20 cellular contexts compared by ENCODE assay signal in the genomic region with DNA sequence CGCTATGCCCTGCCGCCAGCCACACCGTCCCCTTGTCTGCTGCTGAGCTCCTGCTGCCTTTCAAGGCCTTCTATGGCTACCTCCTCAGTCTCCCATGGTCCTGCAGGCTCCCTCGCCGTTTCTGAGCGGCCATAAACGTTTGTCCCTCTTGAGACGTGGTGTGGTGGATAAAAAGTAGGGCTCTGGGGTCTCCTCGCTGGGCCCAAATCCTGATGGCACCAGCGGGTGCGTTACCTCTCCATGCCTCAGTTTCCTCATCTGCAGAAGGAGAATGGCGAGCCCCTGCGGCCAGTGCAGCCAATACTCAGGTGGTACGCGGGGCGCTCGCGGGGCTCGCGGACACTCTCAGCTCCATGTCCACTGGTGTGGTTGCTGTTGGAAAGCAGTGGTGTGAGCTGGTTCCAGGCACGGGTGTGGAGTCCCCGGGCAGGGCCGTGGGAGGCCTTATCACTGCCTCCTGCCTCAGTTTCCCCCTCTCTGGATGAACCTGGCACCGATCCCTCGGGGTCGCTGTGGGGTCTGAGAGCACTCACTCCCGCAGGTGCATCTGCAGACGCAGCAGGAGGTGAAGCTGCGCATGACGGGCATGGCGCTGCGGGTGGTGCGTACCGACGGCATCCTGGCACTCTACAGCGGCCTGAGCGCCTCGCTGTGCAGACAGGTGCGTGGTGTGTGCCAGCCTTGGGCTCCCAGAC. TPM values are rescaled to one million over a fixed set of nuclear protein-coding genes. Genes with fewer than 3 reads are reported as not detected.
DNase-seq lines count a peak whose midpoint lies in the region; ATAC-seq and TF ChIP-seq lines count a peak whose summit lies in the region.
"Had no signal": no experiment of that assay in that cellular context is flagged by ENCODE, and none has a peak within 500 bp of the region (broad histone marks: within the 10 kb centered on the region; RNA-seq: fewer than 3 reads in every experiment).

No MANE protein-coding gene starts in this region.

- H3K36me3 ChIP-seq in RWPE2 (ENCODE audit: low read depth) (peaks cover 29% of the 10 kb centered on the region), liver (ENCODE audit: control insufficient read depth in 4 of 4, insufficient read depth in 3 of 4, low read depth in 1 of 4, low read length in 3 of 4) (peaks cover 0 to 7% (median 4%) of the 10 kb centered on the region in 4 donors), tibial nerve (peaks cover 0 to 52% (median 0%) of the 10 kb centered on the region in 3 donors)
- H3K36me3 ChIP-seq: adrenal gland, lower lobe of right lung, right atrium auricular region had no signal

- TF ChIP-seq POLR2A in tibial nerve (IDR thresholded peaks at IDR 0.05), result no peak

- ATAC-seq in RWPE2 (ENCODE audit: low read depth), result no peak
- ATAC-seq in HG02884 (IDR thresholded peaks at IDR 0.05; ENCODE audit: unreplicated experiment), result no peak
- ATAC-seq: activated T-cell treated with anti-CD3 and anti-CD28 coated beads, Interleukin-2, amount 50 U/mL, for 4 hours; lower lobe of right lung; naive thymus-derived CD4-positive, alpha-beta T cell had no signal

- TF ChIP-seq RAD21 in liver (IDR thresholded peaks at IDR 0.05), result no peak

- TF ChIP-seq EP300 in tibial nerve (IDR thresholded peaks at IDR 0.05), result no peak

- TF ChIP-seq CTCF in RWPE2 (IDR thresholded peaks at IDR 0.05; ENCODE audit: poor library complexity, severe bottlenecking), result no peak
- TF ChIP-seq CTCF in liver (IDR thresholded peaks at IDR 0.05; ENCODE audit: low read depth, low read length, missing input control), result no peak
- TF ChIP-seq CTCF in tibial nerve (IDR thresholded peaks at IDR 0.05), result no peak

- H3K9me3 ChIP-seq in RWPE2 (ENCODE audit: severe bottlenecking), result no peaks in the 10 kb centered on the region
- no peaks in the 10 kb centered on the region for H3K9me3 ChIP-seq in liver (ENCODE audit: control insufficient read depth in 4 of 4, low read length in 3 of 4)
- no peaks in the 10 kb centered on the region for H3K9me3 ChIP-seq in tibial nerve
- H3K9me3 ChIP-seq: adrenal gland, lower lobe of right lung, right atrium auricular region had no signal

- WGBS in liver, result 80% methylated on average over 39 of the region's 39 CpGs
- WGBS in tibial nerve, 2 donors, result 90 to 92% methylated on average over 31 to 39 of the region's 39 CpGs

- no peak overlapping the region for H3K4me3 ChIP-seq in RWPE2 (ENCODE audit: severe bottlenecking)
- peak overlapping the region; percentile 18 to 85 (median 73) for H3K4me3 ChIP-seq in liver (ENCODE audit: low read depth in 1 of 3, low read length in 3 of 3)
- H3K4me3 ChIP-seq in tibial nerve, result peak overlapping the region in 1 of 4 donors; percentile 90
- H3K4me3 ChIP-seq: adrenal gland, lower lobe of right lung, right atrium auricular region had no signal

- peak overlapping the region in 1 of 2 donors; percentile 41 for H3K9ac ChIP-seq in liver (ENCODE audit: low read depth in 1 of 2, low read length in 2 of 2)

- H3K27me3 ChIP-seq in RWPE2 (ENCODE audit: insufficient read depth, poor library complexity, severe bottlenecking) (no peaks in the 10 kb centered on the region), liver (ENCODE audit: control insufficient read depth in 4 of 4, insufficient read depth in 4 of 4, low read length in 3 of 4) (no peaks in the 10 kb centered on the region), tibial nerve (no peaks in the 10 kb centered on the region)
- H3K27me3 ChIP-seq: adrenal gland, right atrium auricular region had no signal

- H3K27ac ChIP-seq in RWPE2 (ENCODE audit: poor library complexity, severe bottlenecking) (no peak overlapping the region), liver (ENCODE audit: low read depth in 1 of 2, low read length in 2 of 2) (peak overlapping the region; percentile 72 to 79), tibial nerve (peak overlapping the region in 3 of 4 donors; percentile 72 to 88 (median 81))
- H3K27ac ChIP-seq: adrenal gland, lower lobe of right lung, right atrium auricular region had no signal

- peak; percentile 3 for DNase-seq in stimulated activated CD4-positive, alpha-beta T cell treated with anti-CD3 and anti-CD28 coated beads, Interleukin-15, amount 100 ng/mL, for 24 hours
- DNase-seq in stimulated activated CD4-positive, alpha-beta T cell treated with anti-CD3 and anti-CD28 coated beads, Interleukin-4, amount 100 ng/mL, for 4 hours, result no peak
- peak; percentile 71 for DNase-seq in RWPE2 (ENCODE audit: low spot score)
- no peak for DNase-seq in tibial nerve (ENCODE audit: low spot score in 2 of 2)
- DNase-seq in DMS153 treated with DMSO at 0.1 percent for 48 hours (lab: John Stamatoyannopoulos, UW; ENCODE audit: unreplicated experiment), result no peak
- DNase-seq in DMS53 (lab: John Stamatoyannopoulos, UW), result no peak
- DNase-seq: activated CD4-positive, alpha-beta T cell treated with anti-CD3 and anti-CD28 coated beads for 4 hours; activated T-cell treated with anti-CD3 and anti-CD28 coated beads, Interleukin-2, amount 50 U/mL, for 4 hours; COR-L47; effector CD4-positive, alpha-beta T cell; KG1; lower lobe of right lung; naive thymus-derived CD4-positive, alpha-beta T cell; NCI-H1048; NCI-H2107; NCI-H526 had no signal

- H3K4me1 ChIP-seq in RWPE2 (ENCODE audit: insufficient read depth, poor library complexity, severe bottlenecking), result peaks cover 13% of the 10 kb centered on the region
- H3K4me1 ChIP-seq in liver (ENCODE audit: control insufficient read depth in 4 of 4, insufficient read depth in 4 of 4, low read length in 3 of 4), result peaks cover 18 to 58% (median 41%) of the 10 kb centered on the region in 4 donors
- peaks cover 0 to 51% (median 36%) of the 10 kb centered on the region in 4 donors for H3K4me1 ChIP-seq in tibial nerve

TF ChIP-seq in liver, 16 proteins besides CTCF, POLR2A, EP300 and RAD21:
- TF ChIP-seq NR2F2 (IDR thresholded peaks at IDR 0.05) (no peak), JUND (IDR thresholded peaks at IDR 0.05) (no peak), FOXA1 (IDR thresholded peaks at IDR 0.05) (no peak), HNF4G (IDR thresholded peaks at IDR 0.05) (no peak), EGR1 (IDR thresholded peaks at IDR 0.05; ENCODE audit: low read depth in 2 of 2) (no peak), HNF4A (conservative IDR thresholded peaks at IDR 0.05) (no peak), SP1 (IDR thresholded peaks at IDR 0.05) (no peak), YY1 (IDR thresholded peaks at IDR 0.05) (no peak), FOXA2 (IDR thresholded peaks at IDR 0.05) (no peak)
- TF ChIP-seq, protein P1, sequence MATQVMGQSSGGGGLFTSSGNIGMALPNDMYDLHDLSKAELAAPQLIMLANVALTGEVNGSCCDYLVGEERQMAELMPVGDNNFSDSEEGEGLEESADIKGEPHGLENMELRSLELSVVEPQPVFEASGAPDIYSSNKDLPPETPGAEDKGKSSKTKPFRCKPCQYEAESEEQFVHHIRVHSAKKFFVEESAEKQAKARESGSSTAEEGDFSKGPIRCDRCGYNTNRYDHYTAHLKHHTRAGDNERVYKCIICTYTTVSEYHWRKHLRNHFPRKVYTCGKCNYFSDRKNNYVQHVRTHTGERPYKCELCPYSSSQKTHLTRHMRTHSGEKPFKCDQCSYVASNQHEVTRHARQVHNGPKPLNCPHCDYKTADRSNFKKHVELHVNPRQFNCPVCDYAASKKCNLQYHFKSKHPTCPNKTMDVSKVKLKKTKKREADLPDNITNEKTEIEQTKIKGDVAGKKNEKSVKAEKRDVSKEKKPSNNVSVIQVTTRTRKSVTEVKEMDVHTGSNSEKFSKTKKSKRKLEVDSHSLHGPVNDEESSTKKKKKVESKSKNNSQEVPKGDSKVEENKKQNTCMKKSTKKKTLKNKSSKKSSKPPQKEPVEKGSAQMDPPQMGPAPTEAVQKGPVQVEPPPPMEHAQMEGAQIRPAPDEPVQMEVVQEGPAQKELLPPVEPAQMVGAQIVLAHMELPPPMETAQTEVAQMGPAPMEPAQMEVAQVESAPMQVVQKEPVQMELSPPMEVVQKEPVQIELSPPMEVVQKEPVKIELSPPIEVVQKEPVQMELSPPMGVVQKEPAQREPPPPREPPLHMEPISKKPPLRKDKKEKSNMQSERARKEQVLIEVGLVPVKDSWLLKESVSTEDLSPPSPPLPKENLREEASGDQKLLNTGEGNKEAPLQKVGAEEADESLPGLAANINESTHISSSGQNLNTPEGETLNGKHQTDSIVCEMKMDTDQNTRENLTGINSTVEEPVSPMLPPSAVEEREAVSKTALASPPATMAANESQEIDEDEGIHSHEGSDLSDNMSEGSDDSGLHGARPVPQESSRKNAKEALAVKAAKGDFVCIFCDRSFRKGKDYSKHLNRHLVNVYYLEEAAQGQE (IDR thresholded peaks at IDR 0.05), result no peak
- TF ChIP-seq, protein P2, sequence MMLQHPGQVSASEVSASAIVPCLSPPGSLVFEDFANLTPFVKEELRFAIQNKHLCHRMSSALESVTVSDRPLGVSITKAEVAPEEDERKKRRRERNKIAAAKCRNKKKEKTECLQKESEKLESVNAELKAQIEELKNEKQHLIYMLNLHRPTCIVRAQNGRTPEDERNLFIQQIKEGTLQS (IDR thresholded peaks at IDR 0.05), result no peak

RNA-seq across cellular contexts. Expression of a gene that starts 2.5 kb away (rescaled TPM):
- total RNA-seq in liver (10 to 100 TPM; 19.8 to 54.6 TPM), tibial nerve (10 to 100 TPM; 10.8 to 32.1 (median 22.6) TPM)
- polyA plus RNA-seq in liver, result 10 to 100 TPM; 36.7 to 51.2 TPM

RNA-seq across cellular contexts. Expression of a gene that starts 11.4 kb away (rescaled TPM):
- 10 to 100 TPM in 1 of 2 donors, 1 to 10 TPM in 1; 9.1 to 15.1 TPM for total RNA-seq in liver
- polyA plus RNA-seq in liver, result 100 to 1,000 TPM; 103 to 121 TPM
- 10 to 100 TPM; 26.1 to 63.3 (median 35.8) TPM for total RNA-seq in tibial nerve

RNA-seq across cellular contexts. Expression of a gene that starts 30.7 kb away (rescaled TPM):
- total RNA-seq in liver, result 10 to 100 TPM; 27.6 to 31.6 TPM
- polyA plus RNA-seq in liver, result 10 to 100 TPM; 21.8 to 28.7 TPM
- 100 to 1,000 TPM in 2 of 4 donors, 10 to 100 TPM in 2; 75.2 to 166 (median 104) TPM for total RNA-seq in tibial nerve

RNA-seq across cellular contexts. Expression of a gene that starts 31.0 kb away (rescaled TPM):
- total RNA-seq in liver, result 10 to 100 TPM in 1 of 2 donors, 1 to 10 TPM in 1; 9.8 to 12.9 TPM
- polyA plus RNA-seq in liver, result 10 to 100 TPM in 1 of 2 donors, 1 to 10 TPM in 1; 7.9 to 24.3 TPM
- total RNA-seq in tibial nerve, result 10 to 100 TPM; 22.1 to 37.9 (median 34.3) TPM

RNA-seq across cellular contexts. Expression of a gene that starts 48.0 kb away (rescaled TPM):
- total RNA-seq in liver, result 1 to 10 TPM; 4.3 to 4.8 TPM
- 1 to 10 TPM; 5.7 to 6.9 TPM for polyA plus RNA-seq in liver
- 10 to 100 TPM; 10.9 to 35.7 (median 14.4) TPM for total RNA-seq in tibial nerve

Comparison
In these comparisons a context has a peak if more than half of its experiments do, and no peak if none do; other contexts are left out.
1. DNase-seq: peak in stimulated activated CD4-positive, alpha-beta T cell treated with anti-CD3 and anti-CD28 coated beads, Interleukin-15, amount 100 ng/mL, for 24 hours (single experiment) and RWPE2 (single experiment); none in stimulated activated CD4-positive, alpha-beta T cell treated with anti-CD3 and anti-CD28 coated beads, Interleukin-4, amount 100 ng/mL, for 4 hours (0 of 2), tibial nerve (0 of 2), DMS153 treated with DMSO at 0.1 percent for 48 hours (single experiment) and DMS53 (single experiment).